Comparison of ENCODE assay signal across 9 cellular contexts in genomic region chr12:121534495-121535148, GRCh38. TPM values are rescaled to one million over a fixed set of nuclear protein-coding genes. Genes with fewer than 3 reads are reported as not detected.
DNase-seq lines count a peak whose midpoint lies in the region; ATAC-seq, FAIRE-seq and TF ChIP-seq lines count a peak whose summit lies in the region.
"Had no signal": no experiment of that assay in that cellular context is flagged by ENCODE, and none has a peak within 500 bp of the region (broad histone marks: within the 10 kb centered on the region; RNA-seq: fewer than 3 reads in every experiment).

No MANE protein-coding gene starts in this region.

- peak; percentile 77 for DNase-seq in GM10248 (ENCODE audit: extremely low spot score)
- DNase-seq in T-helper 9 cell, result peak; percentile 63
- DNase-seq in activated naive CD8-positive, alpha-beta T cell treated with anti-CD3 and anti-CD28 coated beads, Interleukin-2, amount 50 U/mL, for 16 hours (ENCODE audit: low read depth, low spot score), result peak; percentile 39
- DNase-seq in stimulated activated CD4-positive, alpha-beta T cell treated with anti-CD3 and anti-CD28 coated beads, Interleukin-2, amount 100 ng/mL, for 24 hours, result peak; percentile 56 to 74
- no peak for DNase-seq in left lobe of liver (ENCODE audit: low spot score)
- no peak for DNase-seq in pancreas
- no peak for DNase-seq in DMS79 treated with DMSO at 0.1 percent for 48 hours (lab: John Stamatoyannopoulos, UW)
- DNase-seq: retina had no signal

- POLR2A ChIA-PET in GM10248 (lab: Yijun Ruan, JAX), result no interaction called here

- no peak for ATAC-seq in left lobe of liver
- ATAC-seq in pancreas, result no peak
- no peak for ATAC-seq in HG02571 (IDR thresholded peaks at IDR 0.05; ENCODE audit: unreplicated experiment)

- CTCF ChIA-PET in GM10248 (lab: Yijun Ruan, JAX), result interaction anchor here (1.3 kb wide), 1 partner anchor 137 kb away, joined by 3 read pairs; no protein-coding TSS in a partner anchor

- no peak overlapping the region for H3K27ac ChIP-seq in pancreas

- no peaks in the 10 kb centered on the region for H3K27me3 ChIP-seq in pancreas

- peaks cover 0 to 6% (median 4%) of the 10 kb centered on the region in 3 donors for H3K4me1 ChIP-seq in pancreas

- FAIRE-seq in pancreas (lab: Jason Lieb, UNC), result no peak

- intact Hi-C loops in pancreas (cut with DNase I), result no loop called here

- H3K9me3 ChIP-seq in pancreas, result no peaks in the 10 kb centered on the region

- no peak for TF ChIP-seq CTCF in GM10248 (IDR thresholded peaks at IDR 0.05; ENCODE audit: control extremely low read depth, extremely low read depth, low read depth, missing control alignments)
- no peak for TF ChIP-seq CTCF in pancreas (IDR thresholded peaks at IDR 0.05)

- peaks cover 0 to 4% (median 0%) of the 10 kb centered on the region in 3 donors for H3K36me3 ChIP-seq in pancreas

- H3K4me3 ChIP-seq in pancreas, result no peak overlapping the region

- 85 to 86% methylated on average over 14 of the region's 14 CpGs for WGBS in pancreas, 2 donors

RNA-seq across cellular contexts. Expression of gene KDM2B, which starts 46.2 kb away (rescaled TPM):
- 10.1 TPM for total RNA-seq in left lobe of liver
- total RNA-seq in pancreas, result 10 to 100 TPM in 3 of 6 donors, 1 to 10 TPM in 3; 7.4 to 21.7 (median 9.8) TPM
- 10 to 100 TPM; 10.6 to 11.6 TPM for polyA plus RNA-seq in pancreas

Comparison
In these comparisons a context has a peak if more than half of its experiments do, and no peak if none do; other contexts are left out.
1. DNase-seq: peak in GM10248 (single experiment), T-helper 9 cell (single experiment), activated naive CD8-positive, alpha-beta T cell treated with anti-CD3 and anti-CD28 coated beads, Interleukin-2, amount 50 U/mL, for 16 hours (single experiment) and stimulated activated CD4-positive, alpha-beta T cell treated with anti-CD3 and anti-CD28 coated beads, Interleukin-2, amount 100 ng/mL, for 24 hours (2 of 2); none in left lobe of liver (single experiment), pancreas (0 of 6) and DMS79 treated with DMSO at 0.1 percent for 48 hours (single experiment).